ENCODE assay signal across 13 cellular contexts in the genomic region with DNA sequence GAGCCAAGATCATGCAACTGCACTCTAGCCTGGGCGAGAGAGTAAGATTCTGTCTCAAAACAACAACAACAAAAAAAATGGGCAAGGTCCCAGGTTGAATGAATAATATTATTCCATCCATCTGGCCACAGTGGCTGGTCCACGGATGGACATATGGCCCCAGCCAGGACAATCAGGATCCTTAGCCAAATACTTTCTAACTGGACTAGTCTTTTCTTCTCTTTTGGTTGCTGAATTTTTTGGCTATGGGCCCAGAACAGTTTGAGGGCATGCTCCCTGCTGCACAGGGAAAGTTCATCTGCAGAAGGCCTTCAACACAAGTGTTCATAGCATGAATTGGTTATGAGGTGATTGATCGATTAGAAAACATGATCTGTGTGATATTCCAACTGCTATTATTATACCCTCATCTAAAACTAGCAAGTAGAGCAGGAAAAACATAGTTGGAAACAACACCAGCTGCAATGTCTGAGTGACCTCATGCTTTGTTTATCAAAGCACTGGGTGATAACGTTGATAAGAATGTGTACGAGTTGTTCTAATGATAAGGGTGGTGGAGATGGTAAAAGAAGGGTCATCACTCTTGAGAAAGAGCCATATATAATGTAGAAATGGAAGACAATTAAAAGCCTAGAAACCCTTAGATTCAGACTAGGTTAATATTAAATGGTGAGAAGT. TPM values are rescaled to one million over a fixed set of nuclear protein-coding genes. Genes with fewer than 3 reads are reported as not detected.
DNase-seq lines count a peak whose midpoint lies in the region; ATAC-seq and TF ChIP-seq lines count a peak whose summit lies in the region.
"Had no signal": no experiment of that assay in that cellular context is flagged by ENCODE, and none has a peak within 500 bp of the region (broad histone marks: within the 10 kb centered on the region; RNA-seq: fewer than 3 reads in every experiment).

No MANE protein-coding gene starts in this region.

- no peak for TF ChIP-seq EP300 in ovary (IDR thresholded peaks at IDR 0.05)

- no peaks in the 10 kb centered on the region for H3K27me3 ChIP-seq in gastrocnemius medialis
- no peaks in the 10 kb centered on the region for H3K27me3 ChIP-seq in ovary

- peak; percentile 71 to 73 for ATAC-seq in left cardiac atrium
- ATAC-seq in gastrocnemius medialis, result peak in 1 of 2 donors; percentile 15
- ATAC-seq in activated naive CD4-positive, alpha-beta T cell treated with anti-CD3 and anti-CD28 coated beads, Interleukin-2, amount 50 U/mL, for 72 hours, result no peak

- peak overlapping the region in 3 of 4 donors; percentile 20 to 51 (median 21) for H3K27ac ChIP-seq in gastrocnemius medialis
- H3K27ac ChIP-seq in ovary, result no peak overlapping the region
- H3K27ac ChIP-seq: epithelial cell of prostate had no signal

- 28 to 34% (median 33%) methylated on average over 5 of the region's 5 CpGs for WGBS in ovary, 3 donors

- no peak overlapping the region for H3K27ac Mint-ChIP-seq in activated naive CD4-positive, alpha-beta T cell treated with anti-CD3 and anti-CD28 coated beads, Interleukin-2, amount 50 U/mL, for 72 hours
- H3K27ac Mint-ChIP-seq: CD8-positive, alpha-beta memory T cell had no signal

- DNase-seq in HuH-7 (ENCODE audit: low spot score) (peak; percentile 61), astrocyte of the spinal cord (ENCODE audit: low read depth, low spot score) (peak; percentile 7), left cardiac atrium (no peak), gastrocnemius medialis (no peak), NCI-H2029 treated with DMSO at 0.1 percent for 48 hours (lab: John Stamatoyannopoulos, UW) (no peak), MV-4-11 (lab: John Stamatoyannopoulos, UW) (no peak), ovary (no peak)
- DNase-seq in activated naive CD4-positive, alpha-beta T cell treated with anti-CD3 and anti-CD28 coated beads, Interleukin-2, amount 50 U/mL, for 72 hours (ENCODE audit: low spot score in 2 of 2), result no peak
- DNase-seq: CD8-positive, alpha-beta memory T cell; GOT3; NCI-H2171 treated with DMSO at 0.1 percent for 48 hours had no signal

- intact Hi-C loops in left cardiac atrium (cut with DNase I), result no loop called here
- intact Hi-C loops in gastrocnemius medialis (cut with DNase I; ENCODE audit: low total_unique reads), result no loop called here
- intact Hi-C loops in ovary (cut with DNase I), result no loop called here

- H3K9me3 ChIP-seq in gastrocnemius medialis (no peaks in the 10 kb centered on the region), ovary (no peaks in the 10 kb centered on the region)

- no peaks in the 10 kb centered on the region for H3K36me3 ChIP-seq in gastrocnemius medialis
- H3K36me3 ChIP-seq in ovary, result no peaks in the 10 kb centered on the region

- peaks cover 0 to 5% of the 10 kb centered on the region in 2 donors for H3K9me3 Mint-ChIP-seq in activated naive CD4-positive, alpha-beta T cell treated with anti-CD3 and anti-CD28 coated beads, Interleukin-2, amount 50 U/mL, for 72 hours
- H3K9me3 Mint-ChIP-seq: IgD-negative memory B cell had no signal

- H3K4me3 ChIP-seq in astrocyte of the spinal cord (ENCODE audit: low read depth, low read length), result no peak overlapping the region
- H3K4me3 ChIP-seq in gastrocnemius medialis, result no peak overlapping the region
- H3K4me3 ChIP-seq in ovary, result no peak overlapping the region

- peaks cover 2 to 9% of the 10 kb centered on the region in 2 donors for H3K36me3 Mint-ChIP-seq in activated naive CD4-positive, alpha-beta T cell treated with anti-CD3 and anti-CD28 coated beads, Interleukin-2, amount 50 U/mL, for 72 hours

- TF ChIP-seq CTCF in astrocyte of the spinal cord (IDR thresholded peaks at IDR 0.05; ENCODE audit: low read depth, low read length) (no peak), gastrocnemius medialis (IDR thresholded peaks at IDR 0.05 in 4 of 5, conservative IDR thresholded peaks at IDR 0.05 in 1 of 5) (no peak), ovary (IDR thresholded peaks at IDR 0.05) (no peak)

- in situ Hi-C loops in astrocyte of the spinal cord (cut with HindIII; ENCODE audit: low sequenced_read_pairs) (no loop called here), gastrocnemius medialis (cut with MboI; ENCODE audit: low sequenced_read_pairs in 4 of 4) (no loop called here)

- TF ChIP-seq POLR2A in gastrocnemius medialis (IDR thresholded peaks at IDR 0.05), result no peak
- TF ChIP-seq POLR2A in ovary (IDR thresholded peaks at IDR 0.05), result no peak

- H3K4me1 ChIP-seq in gastrocnemius medialis (peaks cover 28 to 30% of the 10 kb centered on the region in 2 donors), ovary (ENCODE audit: insufficient read depth) (no peaks in the 10 kb centered on the region)

RNA-seq across cellular contexts. Expression of a gene that starts 47.8 kb away (rescaled TPM):
- total RNA-seq in left cardiac atrium (10 to 100 TPM; 32.2 to 43.9 TPM), gastrocnemius medialis (10 to 100 TPM; 21.8 to 31.1 (median 23.8) TPM), ovary (10 to 100 TPM; 24.9 to 38.4 (median 32.4) TPM)
- 10 to 100 TPM; 11.9 to 18.4 TPM for total RNA-seq in activated naive CD4-positive, alpha-beta T cell treated with anti-CD3 and anti-CD28 coated beads, Interleukin-2, amount 50 U/mL, for 72 hours
- polyA plus RNA-seq in ovary, result 10 to 100 TPM; 24.1 to 55.2 TPM

RNA-seq across cellular contexts. Expression of a gene that starts 48.6 kb away (rescaled TPM):
- total RNA-seq in left cardiac atrium, result 10 to 100 TPM; 50.0 to 61.9 TPM
- 100 to 1,000 TPM in 3 of 4 donors, 10 to 100 TPM in 1; 88.9 to 113 (median 102) TPM for total RNA-seq in gastrocnemius medialis
- total RNA-seq in activated naive CD4-positive, alpha-beta T cell treated with anti-CD3 and anti-CD28 coated beads, Interleukin-2, amount 50 U/mL, for 72 hours, result 10 to 100 TPM; 30.1 to 33.9 TPM
- total RNA-seq in ovary, result 10 to 100 TPM; 22.9 to 31.1 (median 26.4) TPM
- polyA plus RNA-seq in ovary, result 10 to 100 TPM; 11.2 to 27.2 TPM

Comparison
In these comparisons a context has a peak if more than half of its experiments do, and no peak if none do; other contexts are left out.
1. DNase-seq: peak in HuH-7 (single experiment) and astrocyte of the spinal cord (single experiment); none in left cardiac atrium (single experiment), gastrocnemius medialis (0 of 2), NCI-H2029 treated with DMSO at 0.1 percent for 48 hours (single experiment), MV-4-11 (single experiment), activated naive CD4-positive, alpha-beta T cell treated with anti-CD3 and anti-CD28 coated beads, Interleukin-2, amount 50 U/mL, for 72 hours (0 of 2) and ovary (0 of 5).
2. ATAC-seq: peak in left cardiac atrium (2 of 2); none in activated naive CD4-positive, alpha-beta T cell treated with anti-CD3 and anti-CD28 coated beads, Interleukin-2, amount 50 U/mL, for 72 hours (0 of 2).
3. H3K27ac ChIP-seq: peak in gastrocnemius medialis (3 of 4); none in ovary (0 of 2).